ENCODE assay signal across 8 cellular contexts in the genomic region with DNA sequence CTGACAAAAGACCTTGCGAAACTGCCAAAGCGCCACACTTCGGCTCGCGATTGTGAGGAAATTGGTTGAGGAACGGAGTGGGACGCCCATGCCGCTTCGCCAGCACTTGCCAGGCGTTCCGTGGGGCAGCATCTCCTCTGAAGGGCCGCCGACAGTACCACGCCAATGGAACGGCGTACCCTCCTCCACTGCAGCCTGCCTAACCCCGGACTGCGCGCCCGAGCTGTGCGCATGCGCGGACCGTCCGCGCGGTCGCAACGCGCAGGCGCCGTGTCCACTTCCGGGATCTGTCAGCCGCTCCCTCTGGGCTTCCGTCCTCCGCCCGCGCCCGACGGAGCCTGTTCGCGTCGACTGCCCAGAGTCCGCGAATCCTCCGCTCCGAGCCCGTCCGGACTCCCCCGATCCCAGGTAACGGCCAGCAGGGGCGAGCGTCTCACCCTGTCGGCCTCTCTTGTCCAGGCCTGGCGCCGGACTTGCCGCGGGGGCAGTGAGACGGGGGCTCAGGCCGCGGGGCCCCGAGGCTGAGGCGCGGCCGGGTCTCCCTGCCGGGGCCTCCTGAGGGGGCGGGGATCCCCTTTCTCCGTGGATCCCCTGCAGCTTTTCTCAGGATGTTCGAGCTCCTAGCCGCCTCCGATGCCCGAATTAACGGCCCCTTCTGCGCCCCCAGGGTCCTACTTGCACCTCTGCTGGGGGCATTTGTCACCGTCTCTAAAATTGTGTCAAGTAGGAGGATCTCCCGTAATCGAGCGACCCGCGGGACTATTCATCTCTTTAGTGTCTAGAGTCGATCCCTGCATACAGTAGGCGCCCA. TPM values are rescaled to one million over a fixed set of nuclear protein-coding genes. Genes with fewer than 3 reads are reported as not detected.
DNase-seq lines count a peak whose midpoint lies in the region; ATAC-seq and TF ChIP-seq lines count a peak whose summit lies in the region.

A gene (plus strand): TSS at position 302 of the 811 bp plus-strand sequence. CDS start 7,456 bp downstream, outside the sequence.

- DNase-seq in DMS79 (lab: John Stamatoyannopoulos, UW), result peak; percentile 71
- peak; percentile 84 for DNase-seq in Panc1 (ENCODE audit: low read depth, low spot score)
- DNase-seq in activated T-cell treated with anti-CD3 and anti-CD28 coated beads, Interleukin-2, amount 50 U/mL, for 4 hours, result peak; percentile 90
- peak; percentile 87 to 88 for DNase-seq in stimulated activated CD8-positive, alpha-beta memory T cell treated with anti-CD3 and anti-CD28 coated beads, Interleukin-7, amount 100 ng/mL, for 1 hour (ENCODE audit: low read depth in 2 of 2)

- peak within 1 kb of the TSS; percentile 88 for H3K4me3 Mint-ChIP-seq in activated T-cell treated with anti-CD3 and anti-CD28 coated beads, Interleukin-2, amount 50 U/mL, for 4 hours

- ATAC-seq in GM21737 (IDR thresholded peaks at IDR 0.05; ENCODE audit: unreplicated experiment) (peak; percentile 81), Panc1 (peak; percentile 97), esophagus mucosa (peak; percentile 92)
- ATAC-seq in activated T-cell treated with anti-CD3 and anti-CD28 coated beads, Interleukin-2, amount 50 U/mL, for 4 hours, result peak; percentile 91 to 93

- intact Hi-C loops in Panc1 (cut with micrococcal nuclease; ENCODE audit: unreplicated experiment), result no loop called here

- H3K27me3 Mint-ChIP-seq in activated T-cell treated with anti-CD3 and anti-CD28 coated beads, Interleukin-2, amount 50 U/mL, for 4 hours (ENCODE audit: low read depth), result no peaks in the 10 kb centered on the region

- H3K79me2 ChIP-seq in KMS-11 (ENCODE audit: insufficient read depth, low read depth), result peaks cover 61% of the 10 kb centered on the region

- peaks cover 41% of the 10 kb centered on the region for H3K4me1 ChIP-seq in KMS-11 (ENCODE audit: low read depth, poor library complexity, severe bottlenecking)
- H3K4me1 ChIP-seq in Panc1 (ENCODE audit: control insufficient read depth, insufficient read depth, low read length), result peaks cover 25% of the 10 kb centered on the region
- peaks cover 26% of the 10 kb centered on the region for H3K4me1 ChIP-seq in muscle layer of colon (ENCODE audit: insufficient read depth, low read length)

- peak within 1 kb of the TSS; percentile 90 for H2AFZ ChIP-seq in KMS-11 (ENCODE audit: low read depth)

- TF ChIP-seq CTCF in KMS-11 (conservative IDR thresholded peaks at IDR 0.05; ENCODE audit: low read depth, low read length), result no peak
- no peak for TF ChIP-seq CTCF in Panc1 (IDR thresholded peaks at IDR 0.05)

- no peaks in the 10 kb centered on the region for H4K20me1 ChIP-seq in KMS-11 (ENCODE audit: insufficient read depth)

- H3K4me3 ChIP-seq in KMS-11 (IDR thresholded peaks at IDR 0.05; ENCODE audit: insufficient read depth, low read depth, low read length) (no peak within 1 kb of the TSS), Panc1 (ENCODE audit: low read depth in 2 of 2, low read length in 2 of 2) (peak within 1 kb of the TSS; percentile 87 to 96), muscle layer of colon (ENCODE audit: low read depth in 1 of 2, low read length in 2 of 2) (peak within 1 kb of the TSS; percentile 79 to 98)

- peak within 1 kb of the TSS; percentile 77 for H3K9ac ChIP-seq in KMS-11
- peak within 1 kb of the TSS; percentile 90 for H3K9ac ChIP-seq in muscle layer of colon (ENCODE audit: low read length)

- H3K4me1 Mint-ChIP-seq in activated T-cell treated with anti-CD3 and anti-CD28 coated beads, Interleukin-2, amount 50 U/mL, for 4 hours (ENCODE audit: low read depth), result peaks cover 39% of the 10 kb centered on the region

- POLR2A ChIA-PET in Panc1 (lab: Charles Lee), result no interaction called here

- H3K36me3 ChIP-seq in KMS-11 (ENCODE audit: insufficient read depth) (no peaks in the 10 kb centered on the region), Panc1 (ENCODE audit: control insufficient read depth, insufficient read depth, low read length) (peaks cover 4% of the 10 kb centered on the region; the same call in 1 of the 2 replicates), muscle layer of colon (ENCODE audit: insufficient read depth, low read length) (no peaks in the 10 kb centered on the region)

- H3K9me3 ChIP-seq in Panc1 (ENCODE audit: control insufficient read depth, insufficient read depth, low read depth, low read length) (no peaks in the 10 kb centered on the region), muscle layer of colon (ENCODE audit: low read length) (no peaks in the 10 kb centered on the region)

- CTCF ChIA-PET in Panc1 (lab: Charles Lee), result no interaction called here

- peak within 1 kb of the TSS; percentile 87 for H3K4me2 ChIP-seq in KMS-11

- BruUV-seq in Panc1 (replicated peaks; lab: Mats Ljungman, UMichigan), result no TSS peak

- no peaks in the 10 kb centered on the region for H3K36me3 Mint-ChIP-seq in activated T-cell treated with anti-CD3 and anti-CD28 coated beads, Interleukin-2, amount 50 U/mL, for 4 hours (ENCODE audit: insufficient read depth)

- no peaks in the 10 kb centered on the region for H3K27me3 ChIP-seq in KMS-11 (ENCODE audit: insufficient read depth, low read depth)
- H3K27me3 ChIP-seq in Panc1 (ENCODE audit: control insufficient read depth, insufficient read depth, low read length), result no peaks in the 10 kb centered on the region
- no peaks in the 10 kb centered on the region for H3K27me3 ChIP-seq in muscle layer of colon (ENCODE audit: control insufficient read depth in 1 of 2, insufficient read depth in 2 of 2, low read length in 2 of 2)

- no peaks in the 10 kb centered on the region for H3K9me3 Mint-ChIP-seq in activated T-cell treated with anti-CD3 and anti-CD28 coated beads, Interleukin-2, amount 50 U/mL, for 4 hours

- H3K27ac ChIP-seq in KMS-11, result peak within 1 kb of the TSS; percentile 40; the same call in 1 of the 2 replicates
- H3K27ac ChIP-seq in Panc1 (ENCODE audit: low read length), result peak within 1 kb of the TSS; percentile 99
- H3K27ac ChIP-seq in muscle layer of colon (ENCODE audit: low read depth, low read length), result peak within 1 kb of the TSS; percentile 79

- in situ Hi-C loops in Panc1 (cut with HindIII; ENCODE audit: low pct_unique_long_range_greater_than_20kb, low sequenced_read_pairs), result no loop called here

RNA-seq across cellular contexts. Expression of the gene that starts here (rescaled TPM):
- total RNA-seq in Panc1 (2021; ENCODE audit: unreplicated experiment) (253 TPM), esophagus mucosa (182 TPM)
- polyA plus RNA-seq in Panc1 (2012; ENCODE audit: insufficient read length), result 200 TPM
- 10 to 100 TPM; 81.5 to 85.5 (median 81.9) TPM for total RNA-seq in activated T-cell treated with anti-CD3 and anti-CD28 coated beads, Interleukin-2, amount 50 U/mL, for 4 hours

Comparison
In these comparisons a context has a peak if more than half of its experiments do, and no peak if none do; other contexts are left out.
1. H3K27ac ChIP-seq: peak in every context shown above with its lines; median percentile 99 in Panc1; 79 in muscle layer of colon; 40 in KMS-11.